Comparison of ENCODE assay signal across 29 cellular contexts in genomic region chr6:144277605-144278227, GRCh38.
"Had no signal": no experiment of that assay in that cellular context is flagged by ENCODE, and none has a peak within 500 bp of the region (broad histone marks: within the 10 kb centered on the region; RNA-seq: fewer than 3 reads in every experiment).

No MANE protein-coding gene starts in this region.

- DNase-seq: activated CD4-positive, alpha-beta memory T cell treated with anti-CD3 and anti-CD28 coated beads for 36 hours; activated CD4-positive, alpha-beta T cell treated with anti-CD3 and anti-CD28 coated beads for 36 hours; activated CD4-positive, alpha-beta T cell treated with anti-CD3 and anti-CD28 coated beads, Interleukin-2, amount 10 ng/mL, durations not matched to agents 24 days and 14 days; activated CD4-positive, CD25-positive, alpha-beta regulatory T cell; activated CD4-positive, CD25-positive, alpha-beta regulatory T cell treated with anti-CD3 and anti-CD28 coated beads, Interleukin-2, amount 50 U/mL, for 72 hours; activated CD8-positive, alpha-beta memory T cell treated with anti-CD3 and anti-CD28 coated beads, Interleukin-2, amount 10 ng/mL, durations not matched to agents 7 days and 5 days; activated CD8-positive, alpha-beta memory T cell treated with anti-CD3 and anti-CD28 coated beads, Interleukin-2, amount 50 U/mL, for 4 hours; activated CD8-positive, alpha-beta T cell treated with anti-CD3 and anti-CD28 coated beads, Interleukin-2, amount 10 ng/mL, durations not matched to agents 7 days and 5 days; activated effector memory CD4-positive, alpha-beta T cell treated with anti-CD3 and anti-CD28 coated beads, Interleukin-2, amount 50 U/mL, for 16 hours; activated naive CD4-positive, alpha-beta T cell treated with anti-CD3 and anti-CD28 coated beads for 36 hours; activated naive CD8-positive, alpha-beta T cell treated with anti-CD3 and anti-CD28 coated beads for 36 hours; activated naive CD8-positive, alpha-beta T cell treated with anti-CD3 and anti-CD28 coated beads, Interleukin-2, amount 50 U/mL, for 24 hours; activated T-cell treated with anti-CD3 and anti-CD28 coated beads, Interleukin-2, amount 50 U/mL, for 1 hour; activated T-cell treated with anti-CD3 and anti-CD28 coated beads, Interleukin-2, amount 50 U/mL, for 48 hours; adrenal gland; amygdala; aorta; body of pancreas; caudate nucleus; cortex of kidney; dermis blood vessel endothelial cell; effector CD4-positive, alpha-beta T cell; esophagus squamous epithelium; foreskin fibroblast; T-helper 2 cell had no signal

- H3K27ac Mint-ChIP-seq: activated CD4-positive, alpha-beta memory T cell treated with anti-CD3 and anti-CD28 coated beads for 36 hours; activated CD4-positive, alpha-beta T cell treated with anti-CD3 and anti-CD28 coated beads for 36 hours; activated CD4-positive, alpha-beta T cell treated with anti-CD3 and anti-CD28 coated beads, Interleukin-2, amount 10 ng/mL, durations not matched to agents 24 days and 14 days; activated CD8-positive, alpha-beta memory T cell treated with anti-CD3 and anti-CD28 coated beads, Interleukin-2, amount 10 ng/mL, durations not matched to agents 7 days and 5 days; activated CD8-positive, alpha-beta T cell treated with anti-CD3 and anti-CD28 coated beads, Interleukin-2, amount 10 ng/mL, durations not matched to agents 7 days and 5 days; activated naive CD4-positive, alpha-beta T cell treated with anti-CD3 and anti-CD28 coated beads for 36 hours; activated naive CD4-positive, alpha-beta T cell treated with anti-CD3 and anti-CD28 coated beads, Interleukin-2, amount 50 U/mL, for 24 hours; activated naive CD8-positive, alpha-beta T cell treated with anti-CD3 and anti-CD28 coated beads for 36 hours; activated naive CD8-positive, alpha-beta T cell treated with anti-CD3 and anti-CD28 coated beads, Interleukin-2, amount 50 U/mL, for 24 hours; activated T-helper 1 cell treated with anti-CD3 and anti-CD28 coated beads, Interleukin-12 subunit alpha, Interleukin-12 subunit beta, Interleukin-2, Interleukin-4 antibody, amounts not matched to agents 30 ng/mL and 10 ng/mL and 1 ng/mL, durations not matched to agents 14 hours and 24 hours and 36 hours; activated T-helper 2 cell treated with anti-CD3 and anti-CD28 coated beads, Interferon-gamma antibody, Interleukin-2, Interleukin-4, amounts not matched to agents 10 μg/mL and 5 μg/mL and 100 μg/mL, durations not matched to agents 14 hours and 24 hours and 36 hours had no signal

- ATAC-seq: activated CD4-positive, alpha-beta T cell treated with anti-CD3 and anti-CD28 coated beads for 36 hours; activated CD8-positive, alpha-beta memory T cell treated with anti-CD3 and anti-CD28 coated beads, Interleukin-2, amount 10 ng/mL, durations not matched to agents 7 days and 5 days; activated CD8-positive, alpha-beta T cell treated with anti-CD3 and anti-CD28 coated beads, Interleukin-2, amount 10 ng/mL, durations not matched to agents 7 days and 5 days; activated naive CD8-positive, alpha-beta T cell treated with anti-CD3 and anti-CD28 coated beads, Interleukin-2, amount 50 U/mL, for 24 hours; body of pancreas had no signal

- H3K4me3 ChIP-seq: adrenal gland, body of pancreas, esophagus squamous epithelium had no signal

- H3K9me3 Mint-ChIP-seq: activated CD4-positive, alpha-beta memory T cell treated with anti-CD3 and anti-CD28 coated beads for 36 hours; activated CD4-positive, alpha-beta T cell treated with anti-CD3 and anti-CD28 coated beads, Interleukin-2, amount 10 ng/mL, durations not matched to agents 24 days and 14 days; activated naive CD4-positive, alpha-beta T cell treated with anti-CD3 and anti-CD28 coated beads for 36 hours; activated naive CD4-positive, alpha-beta T cell treated with anti-CD3 and anti-CD28 coated beads, Interleukin-2, amount 50 U/mL, for 24 hours; activated naive CD8-positive, alpha-beta T cell treated with anti-CD3 and anti-CD28 coated beads for 36 hours; activated naive CD8-positive, alpha-beta T cell treated with anti-CD3 and anti-CD28 coated beads, Interleukin-2, amount 50 U/mL, for 24 hours; activated T-helper 1 cell treated with anti-CD3 and anti-CD28 coated beads, Interleukin-12 subunit alpha, Interleukin-12 subunit beta, Interleukin-2, Interleukin-4 antibody, amounts not matched to agents 30 ng/mL and 10 ng/mL and 1 ng/mL, durations not matched to agents 14 hours and 24 hours and 36 hours; activated T-helper 2 cell treated with anti-CD3 and anti-CD28 coated beads, Interferon-gamma antibody, Interleukin-2, Interleukin-4, amounts not matched to agents 10 μg/mL and 5 μg/mL and 100 μg/mL, durations not matched to agents 14 hours and 24 hours and 36 hours had no signal

- H3K9me3 ChIP-seq: adrenal gland, body of pancreas, esophagus squamous epithelium had no signal

- H3K27ac ChIP-seq: adrenal gland, body of pancreas, epithelial cell of prostate, esophagus squamous epithelium had no signal

- H3K36me3 Mint-ChIP-seq: activated CD4-positive, alpha-beta memory T cell treated with anti-CD3 and anti-CD28 coated beads for 36 hours; activated CD8-positive, alpha-beta memory T cell treated with anti-CD3 and anti-CD28 coated beads, Interleukin-2, amount 10 ng/mL, durations not matched to agents 7 days and 5 days; activated naive CD4-positive, alpha-beta T cell treated with anti-CD3 and anti-CD28 coated beads, Interleukin-2, amount 50 U/mL, for 24 hours; activated naive CD8-positive, alpha-beta T cell treated with anti-CD3 and anti-CD28 coated beads for 36 hours had no signal

- H3K27me3 ChIP-seq: adrenal gland, body of pancreas, esophagus squamous epithelium had no signal

- H3K36me3 ChIP-seq: adrenal gland, esophagus squamous epithelium had no signal

- H3K4me1 ChIP-seq: adrenal gland had no signal

- H3K4me3 Mint-ChIP-seq: activated CD4-positive, alpha-beta memory T cell treated with anti-CD3 and anti-CD28 coated beads for 36 hours; activated CD4-positive, alpha-beta T cell treated with anti-CD3 and anti-CD28 coated beads for 36 hours; activated CD4-positive, alpha-beta T cell treated with anti-CD3 and anti-CD28 coated beads, Interleukin-2, amount 10 ng/mL, durations not matched to agents 24 days and 14 days; activated CD8-positive, alpha-beta memory T cell treated with anti-CD3 and anti-CD28 coated beads, Interleukin-2, amount 10 ng/mL, durations not matched to agents 7 days and 5 days; activated CD8-positive, alpha-beta T cell treated with anti-CD3 and anti-CD28 coated beads, Interleukin-2, amount 10 ng/mL, durations not matched to agents 7 days and 5 days; activated naive CD4-positive, alpha-beta T cell treated with anti-CD3 and anti-CD28 coated beads for 36 hours; activated naive CD4-positive, alpha-beta T cell treated with anti-CD3 and anti-CD28 coated beads, Interleukin-2, amount 50 U/mL, for 24 hours; activated naive CD8-positive, alpha-beta T cell treated with anti-CD3 and anti-CD28 coated beads for 36 hours; activated naive CD8-positive, alpha-beta T cell treated with anti-CD3 and anti-CD28 coated beads, Interleukin-2, amount 50 U/mL, for 24 hours; activated T-helper 1 cell treated with anti-CD3 and anti-CD28 coated beads, Interleukin-12 subunit alpha, Interleukin-12 subunit beta, Interleukin-2, Interleukin-4 antibody, amounts not matched to agents 30 ng/mL and 10 ng/mL and 1 ng/mL, durations not matched to agents 14 hours and 24 hours and 36 hours had no signal

- H3K4me1 Mint-ChIP-seq: activated CD4-positive, alpha-beta T cell treated with anti-CD3 and anti-CD28 coated beads for 36 hours; activated CD4-positive, alpha-beta T cell treated with anti-CD3 and anti-CD28 coated beads, Interleukin-2, amount 10 ng/mL, durations not matched to agents 24 days and 14 days; activated CD8-positive, alpha-beta memory T cell treated with anti-CD3 and anti-CD28 coated beads, Interleukin-2, amount 10 ng/mL, durations not matched to agents 7 days and 5 days; activated naive CD4-positive, alpha-beta T cell treated with anti-CD3 and anti-CD28 coated beads, Interleukin-2, amount 50 U/mL, for 24 hours; activated naive CD8-positive, alpha-beta T cell treated with anti-CD3 and anti-CD28 coated beads, Interleukin-2, amount 50 U/mL, for 24 hours had no signal
